Comparison of ENCODE assay signal across 16 cellular contexts in the genomic region with DNA sequence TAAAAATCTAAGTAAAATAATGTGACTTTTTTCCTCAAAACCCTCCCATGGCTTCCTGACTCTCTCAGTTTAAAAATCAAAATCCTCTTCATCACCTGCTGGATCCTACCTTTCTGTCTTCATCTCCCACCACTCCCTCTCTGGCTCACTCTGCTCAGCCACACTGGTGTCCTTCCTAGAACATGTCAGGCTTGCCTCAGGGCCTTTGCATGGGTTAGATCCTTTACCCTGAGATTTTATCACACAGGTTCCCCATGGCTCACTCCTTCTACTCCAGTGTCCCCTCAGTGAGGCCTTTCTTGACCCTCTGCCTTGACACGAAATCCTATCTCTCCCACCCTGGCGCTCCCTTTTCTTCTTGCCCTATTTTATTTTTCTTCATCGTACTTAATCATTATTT.
"Had no signal": no experiment of that assay in that cellular context is flagged by ENCODE, and none has a peak within 500 bp of the region (broad histone marks: within the 10 kb centered on the region; RNA-seq: fewer than 3 reads in every experiment).

No MANE protein-coding gene starts in this region.

- H3K4me1 ChIP-seq: breast epithelium, parathyroid adenoma had no signal

- H2AFZ ChIP-seq: parathyroid adenoma had no signal

- DNase-seq: activated CD4-positive, alpha-beta T cell treated with anti-CD3 and anti-CD28 coated beads for 36 hours; activated CD4-positive, alpha-beta T cell treated with anti-CD3 and anti-CD28 coated beads, Interleukin-2, amount 50 U/mL, for 48 hours; activated naive CD4-positive, alpha-beta T cell treated with Interleukin-2 at 50 U/mL for 16 hours; activated naive CD8-positive, alpha-beta T cell treated with anti-CD3 and anti-CD28 coated beads, Interleukin-2, amount 50 U/mL, for 24 hours; aorta; left cardiac atrium; stimulated activated naive CD8-positive, alpha-beta T cell treated with anti-CD3 and anti-CD28 coated beads, Interleukin-15, Interleukin-2, amounts not matched to agents 100 U/mL and 50 U/mL, for 24 hours; substantia nigra; tibial artery had no signal

- H3K27me3 ChIP-seq: breast epithelium, neutrophil, tibial artery had no signal

- H3K9ac ChIP-seq: parathyroid adenoma had no signal

- ATAC-seq: activated CD4-positive, alpha-beta T cell treated with anti-CD3 and anti-CD28 coated beads for 36 hours; activated naive CD8-positive, alpha-beta T cell treated with anti-CD3 and anti-CD28 coated beads, Interleukin-2, amount 50 U/mL, for 24 hours; activated T-helper 17 cell treated with anti-CD3 and anti-CD28 coated beads, Interleukin-2, amount 50 U/mL, for 72 hours; left cardiac atrium; natural killer cell treated with Interleukin-12 subunit alpha and Interleukin-12 subunit beta and Interleukin-15 and Interleukin-18, amount 100 ng/mL, for 72 hours; stimulated activated naive CD8-positive, alpha-beta T cell treated with anti-CD3 and anti-CD28 coated beads, Interleukin-15, Interleukin-2, amounts not matched to agents 100 U/mL and 50 U/mL, for 24 hours; WTC11 had no signal

- H3K4me3 ChIP-seq: breast epithelium, coronary artery, tibial artery had no signal

- H3K36me3 ChIP-seq: breast epithelium, neutrophil, tibial artery had no signal

- H3K9me3 ChIP-seq: breast epithelium, neutrophil, tibial artery had no signal

- H3K79me2 ChIP-seq: parathyroid adenoma had no signal

- H3K27ac ChIP-seq: neutrophil, parathyroid adenoma had no signal
